Comparison of ENCODE assay signal across 9 cellular contexts in the genomic region with DNA sequence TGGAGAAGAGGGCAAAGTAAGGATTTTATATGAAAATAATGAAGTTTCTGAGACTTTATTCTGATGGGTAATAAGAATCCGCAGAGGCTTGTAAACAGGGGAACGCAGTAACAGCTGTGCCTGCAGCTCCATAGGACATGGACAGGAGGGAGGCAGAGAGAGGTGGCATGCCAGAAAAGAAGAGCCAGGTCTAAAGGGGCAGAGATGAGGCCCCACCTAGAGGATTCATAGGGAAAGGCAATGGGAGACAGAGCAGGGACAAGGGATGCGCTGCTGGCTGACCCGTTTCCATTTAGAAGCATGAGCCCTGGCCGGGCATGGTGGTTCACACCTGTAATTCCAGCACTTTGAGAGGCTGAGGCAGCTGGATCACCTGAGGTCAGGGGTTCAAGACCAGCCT.
DNase-seq lines count a peak whose midpoint lies in the region; ATAC-seq, FAIRE-seq and TF ChIP-seq lines count a peak whose summit lies in the region.
"Had no signal": no experiment of that assay in that cellular context is flagged by ENCODE, and none has a peak within 500 bp of the region (broad histone marks: within the 10 kb centered on the region; RNA-seq: fewer than 3 reads in every experiment).

No MANE protein-coding gene starts in this region.

- TF ChIP-seq CTCF in GM23338 (conservative IDR thresholded peaks at IDR 0.05; ENCODE audit: low read depth in 2 of 2), result peak; percentile 58 to 83
- TF ChIP-seq CTCF in H1 (IDR thresholded peaks at IDR 0.05; ENCODE audit: control extremely low read depth in 1 of 3, insufficient read depth in 1 of 3, low read depth in 1 of 3, low read length in 3 of 3), result peak; percentile 53 to 83 (median 60)
- TF ChIP-seq CTCF in osteoblast (IDR thresholded peaks at IDR 0.05; ENCODE audit: extremely low read depth, low read depth, low read length), result peak; percentile 51

- H3K23me2 ChIP-seq in H1 (ENCODE audit: low read depth, low read length), result peaks cover 5% of the 10 kb centered on the region; the same call in 1 of the 2 replicates

- peaks cover 4% of the 10 kb centered on the region for H3K27me3 Mint-ChIP-seq in GM23338 (ENCODE audit: insufficient read depth, low read depth, poor library complexity)

- no peak overlapping the region for H3K9ac ChIP-seq in H1 (replicated peaks in 1 of 4; ENCODE audit: extremely low read depth in 1 of 4, low read depth in 3 of 4, low read length in 3 of 4)

- H3K9me2 ChIP-seq in GM23338 (ENCODE audit: insufficient read depth), result 0 out of 2 replicates have a peak, but pooled peaks cover 5% of the 10 kb centered on the region

- H2AFZ ChIP-seq in GM23338 (no peak overlapping the region), H1 (ENCODE audit: low read length) (no peak overlapping the region), osteoblast (ENCODE audit: low read length) (no peak overlapping the region)

- no peak overlapping the region for H3K14ac ChIP-seq in H1 (ENCODE audit: insufficient read length)

- no peaks in the 10 kb centered on the region for H4K20me1 ChIP-seq in GM23338 (replicated peaks; ENCODE audit: insufficient read depth)
- peaks cover 0 to 1% of the 10 kb centered on the region in 2 experiments for H4K20me1 ChIP-seq in H1 (replicated peaks in 1 of 2; ENCODE audit: control insufficient read depth in 1 of 2, insufficient read depth in 2 of 2, low read length in 2 of 2)
- H4K20me1 ChIP-seq in osteoblast (ENCODE audit: insufficient read depth, low read length), result no peaks in the 10 kb centered on the region

- intact Hi-C loops in posterior vena cava (cut with DNase I), result no loop called here

- H2AK5ac ChIP-seq in H1 (ENCODE audit: low read depth, low read length), result no peak overlapping the region

- H3K56ac ChIP-seq in H1 (replicated peaks; ENCODE audit: insufficient read length, low read depth, low read length), result no peak overlapping the region

- no peak for FAIRE-seq in H1 (lab: Jason Lieb, UNC)

- TF ChIP-seq RAD21 in H1 (IDR thresholded peaks at IDR 0.05 in 1 of 2, conservative IDR thresholded peaks at IDR 0.05 in 1 of 2; ENCODE audit: low read depth in 2 of 2, low read length in 2 of 2), result peak; percentile 82 to 86

- H3K4me1 Mint-ChIP-seq in GM23338, result no peaks in the 10 kb centered on the region

- peak in 1 of 2 experiments; percentile 23; a peak in 1 of 3 replicates for TF ChIP-seq EP300 in H1 (IDR thresholded peaks at IDR 0.05; ENCODE audit: borderline replicate concordance in 1 of 2, low read depth in 2 of 2, low read length in 2 of 2)

- H3K4me2 ChIP-seq in GM23338 (no peak overlapping the region), H1 (ENCODE audit: insufficient read depth in 1 of 2, low read depth in 2 of 2, low read length in 2 of 2) (no peak overlapping the region), osteoblast (ENCODE audit: insufficient read depth, low read length) (no peak overlapping the region)

- peaks cover 33% of the 10 kb centered on the region for H3K36me3 Mint-ChIP-seq in GM23338 (ENCODE audit: low read depth)

- H3K4ac ChIP-seq in H1 (replicated peaks; ENCODE audit: insufficient read length, low read depth, low read length), result no peak overlapping the region

- no peak overlapping the region for H3K27ac Mint-ChIP-seq in GM23338

- WGBS in H1 (ENCODE audit: extremely low coverage in 1 of 2, insufficient coverage in 1 of 2, insufficient read length in 1 of 2, insufficient replicate concordance in 2 of 2, low coverage in 1 of 2, low lambda C conversion rate in 2 of 2, missing lambda C conversion rate in 1 of 2), 2 experiments, result 85% methylated on average over 5 of the region's 5 CpGs; no CpG with 5 or more reads in 1 of the 2 experiments

- H4K91ac ChIP-seq in H1 (replicated peaks; ENCODE audit: insufficient read length, low read length), result no peak overlapping the region

- H2BK20ac ChIP-seq in H1 (ENCODE audit: low read length), result no peak overlapping the region

- H3K79me1 ChIP-seq in H1 (ENCODE audit: low read depth, low read length), result no peaks in the 10 kb centered on the region

- no peak overlapping the region for H2BK15ac ChIP-seq in H1 (ENCODE audit: low read length)

- H2BK12ac ChIP-seq in H1 (ENCODE audit: low read depth, low read length), result no peak overlapping the region

- H4K8ac ChIP-seq in H1 (ENCODE audit: extremely low read depth, insufficient read depth, low read length), result no peak overlapping the region

- no peaks in the 10 kb centered on the region for H3K27me3 ChIP-seq in GM23338 (ENCODE audit: insufficient read depth)
- no peaks in the 10 kb centered on the region for H3K27me3 ChIP-seq in H1 (replicated peaks in 1 of 4; ENCODE audit: control insufficient read depth in 3 of 4, extremely low read depth in 1 of 4, insufficient read depth in 3 of 4, low read length in 3 of 4)
- no peaks in the 10 kb centered on the region for H3K27me3 ChIP-seq in osteoblast (ENCODE audit: insufficient read depth, low read length)

- no peak overlapping the region for H3K23ac ChIP-seq in H1 (ENCODE audit: insufficient read length)

- no peaks in the 10 kb centered on the region for H3F3A ChIP-seq in GM23338 (replicated peaks; ENCODE audit: low read depth)

- H3K27ac ChIP-seq in GM23338 (ENCODE audit: low read depth) (no peak overlapping the region), H1 (ENCODE audit: low read depth, low read length) (no peak overlapping the region), osteoblast (ENCODE audit: low read depth, low read length) (no peak overlapping the region)

- no peak overlapping the region for H2BK5ac ChIP-seq in H1 (ENCODE audit: low read depth, low read length)

- ATAC-seq in GM23338, result peak; percentile 99
- no peak for ATAC-seq in GM19452 (IDR thresholded peaks at IDR 0.05; ENCODE audit: unreplicated experiment)

- no peaks in the 10 kb centered on the region for H3K36me3 ChIP-seq in GM23338 (ENCODE audit: insufficient read depth)
- H3K36me3 ChIP-seq in H1 (ENCODE audit: control insufficient read depth in 2 of 4, insufficient read depth in 4 of 4, low read length in 3 of 4), result no peaks in the 10 kb centered on the region
- no peaks in the 10 kb centered on the region for H3K36me3 ChIP-seq in osteoblast (ENCODE audit: insufficient read depth, low read length)

- DNase-seq in GM23338 (ENCODE audit: low spot score) (peak; percentile 80), NCI-H524 treated with DMSO at 0.1 percent for 48 hours (lab: John Stamatoyannopoulos, UW) (peak; percentile 47), H1 (ENCODE audit: low read depth in 1 of 2, low spot score in 2 of 2) (peak; percentile 31 to 49), osteoblast (ENCODE audit: insufficient read length, low spot score, missing footprints) (no peak), posterior vena cava (ENCODE audit: low spot score) (no peak), pons (ENCODE audit: low spot score) (no peak)
- DNase-seq: activated effector memory CD4-positive, alpha-beta T cell treated with anti-CD3 and anti-CD28 coated beads, Interleukin-2, amount 50 U/mL, for 16 hours; T-helper 2 cell had no signal

- no peaks in the 10 kb centered on the region for H3K4me1 ChIP-seq in GM23338 (ENCODE audit: insufficient read depth)
- H3K4me1 ChIP-seq in H1 (replicated peaks in 1 of 4; ENCODE audit: control insufficient read depth in 3 of 4, insufficient read depth in 4 of 4, low read length in 3 of 4), result no peaks in the 10 kb centered on the region
- peaks cover 15% of the 10 kb centered on the region for H3K4me1 ChIP-seq in osteoblast (ENCODE audit: insufficient read depth, low read length)

- peaks cover 33% of the 10 kb centered on the region for H3K9me3 Mint-ChIP-seq in GM23338

- POLR2A ChIA-PET in H1 (lab: Charles Lee; ENCODE audit: partially characterized antibody), result interaction anchor here (0.9 kb wide), 1 partner anchor 801 kb away, joined by 3 read pairs; no protein-coding TSS in a partner anchor

- H3K9me3 ChIP-seq in H1 (ENCODE audit: insufficient read depth in 2 of 2, low read depth in 1 of 2, low read length in 1 of 2), result peaks cover 16 to 17% of the 10 kb centered on the region in 2 experiments
- H3K9me3 ChIP-seq in osteoblast (ENCODE audit: low read depth, low read length), result no peaks in the 10 kb centered on the region

- no peak overlapping the region for H3K18ac ChIP-seq in H1 (ENCODE audit: extremely low read depth, low read length)

- H2BK120ac ChIP-seq in H1 (replicated peaks; ENCODE audit: low read depth, low read length), result no peak overlapping the region

- H3K79me2 ChIP-seq in GM23338 (replicated peaks; ENCODE audit: insufficient read depth) (no peaks in the 10 kb centered on the region), H1 (ENCODE audit: control insufficient read depth in 1 of 2, insufficient read depth in 2 of 2, low read length in 2 of 2) (no peaks in the 10 kb centered on the region), osteoblast (ENCODE audit: insufficient read depth, low read length) (no peaks in the 10 kb centered on the region)

- H3K4me3 ChIP-seq in GM23338 (no peak overlapping the region), H1 (ENCODE audit: extremely low read depth in 1 of 4, insufficient read depth in 2 of 4, low read depth in 3 of 4, low read length in 4 of 4) (no peak overlapping the region), osteoblast (ENCODE audit: insufficient read depth, low read length) (no peak overlapping the region)

- no peak for TF ChIP-seq POLR2A in H1 (IDR thresholded peaks at IDR 0.05; ENCODE audit: control extremely low read depth in 1 of 2, low read depth in 2 of 2, low read length in 2 of 2)

- CTCF ChIA-PET in H1 (lab: Charles Lee; ENCODE audit: partially characterized antibody), result interaction anchor here (0.6 to 1.9 kb wide), 16 partner anchors 10 to 742 kb away, joined by 3 to 5 read pairs (median 3); no protein-coding TSS in a partner anchor

- no peak overlapping the region for H3K4me3 Mint-ChIP-seq in GM23338

- no peak overlapping the region for H4K5ac ChIP-seq in H1 (ENCODE audit: insufficient read length, low read depth, low read length)

TF ChIP-seq in GM23338, 12 proteins besides CTCF, POLR2A, EP300 and RAD21 (continues in another document):
- TF ChIP-seq ZNF331 (CRISPR knock-in tag; IDR thresholded peaks at IDR 0.05; ENCODE audit: low read depth) (no peak), POLR2AphosphoS5 (IDR thresholded peaks at IDR 0.05; ENCODE audit: low read depth) (no peak), STAT1 (IDR thresholded peaks at IDR 0.05; ENCODE audit: unreplicated experiment) (no peak)

TF ChIP-seq in H1, 55 proteins besides CTCF, POLR2A, EP300 and RAD21 (continues in another document):
- no peak for TF ChIP-seq TEAD4 (IDR thresholded peaks at IDR 0.05; ENCODE audit: low read depth, low read length)
- no peak for TF ChIP-seq TCF12 (IDR thresholded peaks at IDR 0.05; ENCODE audit: low read depth, low read length)
- TF ChIP-seq NRF1 (IDR thresholded peaks at IDR 0.05; ENCODE audit: low read depth, low read length), result no peak
- no peak for TF ChIP-seq TAF7 (optimal IDR thresholded peaks at IDR 0.05; ENCODE audit: borderline replicate concordance, low read depth, low read length)
- no peak for TF ChIP-seq SP4 (IDR thresholded peaks at IDR 0.05; ENCODE audit: low read length)
- no peak for TF ChIP-seq CBX8 (IDR thresholded peaks at IDR 0.05; ENCODE audit: borderline replicate concordance, low read depth, low read length)
- no peak for TF ChIP-seq CEBPB (IDR thresholded peaks at IDR 0.05; ENCODE audit: low read depth, low read length)
- TF ChIP-seq EZH2 (IDR thresholded peaks at IDR 0.05; ENCODE audit: low read depth, low read length, severe bottlenecking), result no peak
- no peak for TF ChIP-seq SUZ12 (IDR thresholded peaks at IDR 0.05; ENCODE audit: low read length)
- no peak for TF ChIP-seq HDAC6 (IDR thresholded peaks at IDR 0.05; ENCODE audit: low read depth, low read length)

Comparison
In these comparisons a context has a peak if more than half of its experiments do, and no peak if none do; other contexts are left out.
1. DNase-seq: peak in GM23338 (single experiment), NCI-H524 treated with DMSO at 0.1 percent for 48 hours (single experiment) and H1 (2 of 2); none in osteoblast (single experiment), posterior vena cava (single experiment) and pons (single experiment).
2. Peak in every context shown above with its lines, with median percentiles within 50 percentile points of each other: CTCF ChIP-seq.